In genomic region chr22:16591136-16591535, GRCh38 we compare ENCODE assay signal across 6 cellular contexts. TPM values are rescaled to one million over a fixed set of nuclear protein-coding genes. Genes with fewer than 3 reads are reported as not detected.
"Had no signal": no experiment of that assay in that cellular context is flagged by ENCODE, and none has a peak within 500 bp of the region (broad histone marks: within the 10 kb centered on the region; RNA-seq: fewer than 3 reads in every experiment).

No MANE protein-coding gene starts in this region.

RNA-seq across cellular contexts. Expression of gene CCT8L2, which starts 1.5 kb away (rescaled TPM):
- total RNA-seq: HepG2, HT-29, HT1080, IMR-90, K562 had no signal
- polyA plus RNA-seq: HepG2, IgD-negative memory B cell, IMR-90 had no signal
